ENCODE assay signal across 8 cellular contexts in genomic region chr13:19780753-19781418, GRCh38. TPM values are rescaled to one million over a fixed set of nuclear protein-coding genes. Genes with fewer than 3 reads are reported as not detected.
DNase-seq lines count a peak whose midpoint lies in the region; ATAC-seq, FAIRE-seq and TF ChIP-seq lines count a peak whose summit lies in the region.
"Not testable (repeated sequence)": the region's sequence is repeated elsewhere in the genome, so short reads cannot be mapped to it uniquely, and the experiment has no call there.

No MANE protein-coding gene starts in this region.

- POLR2A ChIA-PET in CD8-positive, alpha-beta memory T cell (lab: Charles Lee) = interaction anchor here (0.7 to 3.8 kb wide), 3 partner anchors 84 to 1549 kb away, joined by 6 to 30 read pairs (median 11); partner anchors contain the start of gene ZMYM5
- POLR2A ChIA-PET in activated B cell treated with CpG ODN at 0.5 μM for 24 hours (lab: Charles Lee) (interaction anchor here (3.2 kb wide), 1 partner anchor 81 kb away, joined by 21 read pairs; no protein-coding TSS in a partner anchor), K562 (lab: Yijun Ruan, JAX) (interaction anchor here (0.7 kb wide), 1 partner anchor 83 kb away, joined by 3 read pairs; no protein-coding TSS in a partner anchor)

- TF ChIP-seq RAD21 in K562 (CRISPR knock-in tag; conservative IDR thresholded peaks at IDR 0.05 in 1 of 2, IDR thresholded peaks at IDR 0.05 in 1 of 2) = not testable (repeated sequence)

- CTCF ChIA-PET in CD8-positive, alpha-beta memory T cell (lab: Charles Lee); K562 (lab: Yijun Ruan, JAX; ENCODE audit: low intra/inter-chr PET ratio): not testable (repeated sequence)
- CTCF ChIA-PET in activated B cell treated with CpG ODN at 0.5 μM for 24 hours (lab: Charles Lee) = interaction anchor here (0.9 kb wide), 1 partner anchor 176 kb away, joined by 3 read pairs; no protein-coding TSS in a partner anchor

- WGBS in K562 (ENCODE audit: insufficient coverage, low coverage, missing lambda C conversion rate) = 39% methylated on average over 19 of the region's 22 CpGs

- H3K9me3 Mint-ChIP-seq in CD8-positive, alpha-beta memory T cell; activated B cell treated with CpG ODN at 0.5 μM for 24 hours; memory B cell; type B pancreatic cell: not testable (repeated sequence)

- H3K79me2 ChIP-seq in K562 (ENCODE audit: control insufficient read depth, insufficient read depth, low read length) = peaks cover 44% of the 10 kb centered on the region

- H3K27ac ChIP-seq in CD8-positive, alpha-beta memory T cell (ENCODE audit: low read depth, low read length) = not testable (repeated sequence)
- H3K27ac ChIP-seq in K562 (ENCODE audit: extremely low read depth, low read depth, low read length) = peak overlapping the region; percentile 48; the same call in 2 of the 3 replicates

- not testable (repeated sequence) for H4K20me1 ChIP-seq in K562 (replicated peaks; ENCODE audit: control insufficient read depth, insufficient read depth, low read length)

- ATAC-seq in activated B cell treated with CpG ODN at 0.5 μM for 24 hours (ENCODE audit: low read depth); K562; memory B cell (ENCODE audit: low read depth): not testable (repeated sequence)

- BruUV-seq in K562 (replicated peaks; lab: Mats Ljungman, UMichigan) = not testable (repeated sequence)

- in situ Hi-C loops in K562 (cut with MboI) = not testable (repeated sequence)

- peak overlapping the region; percentile 97 for H3K4me3 ChIP-seq in CD8-positive, alpha-beta memory T cell (ENCODE audit: low read length)
- H3K4me3 ChIP-seq in LNCaP clone FGC (ENCODE audit: low read depth, low read length) (peak overlapping the region; percentile 71), K562 (peak overlapping the region; percentile 90), fibroblast of pulmonary artery (replicated peaks; ENCODE audit: low read depth, low read length) (peak overlapping the region; percentile 94)

- not testable (repeated sequence) for DNase-seq in CD8-positive, alpha-beta memory T cell; LNCaP clone FGC (ENCODE audit: low read depth); activated B cell treated with CpG ODN at 0.5 μM for 24 hours; fibroblast of pulmonary artery (ENCODE audit: low read depth); memory B cell (ENCODE audit: low spot score in 2 of 2); type B pancreatic cell (ENCODE audit: extremely low spot score, unreplicated experiment)
- DNase-seq in K562 (ENCODE audit: extremely low read depth in 1 of 4, low spot score in 3 of 4) = peak in 1 of 4 experiments; percentile 8
- DNase-seq in retina = peak; percentile 9

- H3K27me3 Mint-ChIP-seq in CD8-positive, alpha-beta memory T cell; activated B cell treated with CpG ODN at 0.5 μM for 24 hours; memory B cell; type B pancreatic cell: not testable (repeated sequence)

- not testable (repeated sequence) for H3K36me3 ChIP-seq in CD8-positive, alpha-beta memory T cell (ENCODE audit: insufficient read depth, low read length); K562 (ENCODE audit: control insufficient read depth, insufficient read depth, low read length)

- FAIRE-seq in K562 (lab: Jason Lieb, UNC) = not testable (repeated sequence)

- H3K4me1 Mint-ChIP-seq in CD8-positive, alpha-beta memory T cell = peaks cover 11 to 21% (median 15%) of the 10 kb centered on the region in 3 donors
- H3K4me1 Mint-ChIP-seq in activated B cell treated with CpG ODN at 0.5 μM for 24 hours = peaks cover 21% of the 10 kb centered on the region
- H3K4me1 Mint-ChIP-seq in memory B cell; type B pancreatic cell (ENCODE audit: unreplicated experiment): not testable (repeated sequence)

- not testable (repeated sequence) for TF ChIP-seq EP300 in K562 (IDR thresholded peaks at IDR 0.05; ENCODE audit: low read length)

- peak overlapping the region in 1 of 2 experiments; percentile 43; a peak in 3 of 4 replicates for H3K9ac ChIP-seq in K562 (ENCODE audit: insufficient read depth in 1 of 2, low read depth in 2 of 2, low read length in 2 of 2)

- H3K4me2 ChIP-seq in K562 (ENCODE audit: insufficient read depth, low read length) = peak overlapping the region; percentile 68

- peaks cover 0 to 20% (median 2%) of the 10 kb centered on the region in 3 donors for H3K36me3 Mint-ChIP-seq in CD8-positive, alpha-beta memory T cell
- not testable (repeated sequence) for H3K36me3 Mint-ChIP-seq in activated B cell treated with CpG ODN at 0.5 μM for 24 hours (ENCODE audit: low read depth); memory B cell
- peaks cover 12% of the 10 kb centered on the region for H3K36me3 Mint-ChIP-seq in type B pancreatic cell

- intact Hi-C loops in activated B cell treated with CpG ODN at 0.5 μM for 24 hours (cut with micrococcal nuclease) (loop anchor here (5.0 kb wide), 1 partner anchor 381 kb away; the partner anchor contains the start of gene GJA3), K562 (cut with micrococcal nuclease) (loop anchor here (10.0 kb wide), 1 partner anchor 84 kb away; the partner anchor contains the start of gene ZMYM5)

- H2AFZ ChIP-seq in K562 (ENCODE audit: low read depth, low read length) = not testable (repeated sequence)

- H3K27ac Mint-ChIP-seq in CD8-positive, alpha-beta memory T cell = peak overlapping the region in 7 of 8 donors; percentile 24 to 99 (median 88)
- not testable (repeated sequence) for H3K27ac Mint-ChIP-seq in activated B cell treated with CpG ODN at 0.5 μM for 24 hours
- H3K27ac Mint-ChIP-seq in memory B cell (peak overlapping the region; percentile 93), type B pancreatic cell (peak overlapping the region; percentile 98)

- peak overlapping the region; percentile 98 to 100 (median 99) for H3K4me3 Mint-ChIP-seq in CD8-positive, alpha-beta memory T cell
- H3K4me3 Mint-ChIP-seq in activated B cell treated with CpG ODN at 0.5 μM for 24 hours = peak overlapping the region; percentile 97
- peak overlapping the region; percentile 64 for H3K4me3 Mint-ChIP-seq in memory B cell
- H3K4me3 Mint-ChIP-seq in type B pancreatic cell = peak overlapping the region; percentile 98

- not testable (repeated sequence) for H3K4me1 ChIP-seq in CD8-positive, alpha-beta memory T cell (ENCODE audit: insufficient read depth, low read length); K562 (replicated peaks in 1 of 2; ENCODE audit: control insufficient read depth in 2 of 2, insufficient read depth in 2 of 2, low read length in 2 of 2)

- H3K9me1 ChIP-seq in K562 (ENCODE audit: control insufficient read depth, insufficient read depth, low read length) = not testable (repeated sequence)

- not testable (repeated sequence) for TF ChIP-seq CTCF in LNCaP clone FGC (IDR thresholded peaks at IDR 0.05; ENCODE audit: control insufficient read depth, extremely low read depth, insufficient read depth); activated B cell treated with CpG ODN at 0.5 μM for 24 hours (IDR thresholded peaks at IDR 0.05); K562 (IDR thresholded peaks at IDR 0.05 in 2 of 3, conservative IDR thresholded peaks at IDR 0.05 in 1 of 3; ENCODE audit: insufficient read depth in 2 of 3, low read depth in 1 of 3, low read length in 3 of 3); fibroblast of pulmonary artery (IDR thresholded peaks at IDR 0.05; ENCODE audit: low read length, missing control alignments); type B pancreatic cell (conservative IDR thresholded peaks at IDR 0.05)

- not testable (repeated sequence) for TF ChIP-seq POLR2A in K562 (conservative IDR thresholded peaks at IDR 0.05)

- H3K27me3 ChIP-seq in CD8-positive, alpha-beta memory T cell (ENCODE audit: insufficient read depth, low read length, poor library complexity, severe bottlenecking); K562 (ENCODE audit: control insufficient read depth in 2 of 2, insufficient read depth in 2 of 2, low read length in 2 of 2): not testable (repeated sequence)

- H3K9me3 ChIP-seq in CD8-positive, alpha-beta memory T cell (ENCODE audit: low read length); K562 (replicated peaks; ENCODE audit: control insufficient read depth, insufficient read depth, low read depth, low read length): not testable (repeated sequence)

TF ChIP-seq in K562, 482 proteins besides CTCF, POLR2A, EP300 and RAD21 (continues in another document):
- TF ChIP-seq ZNF121 (CRISPR knock-in tag; conservative IDR thresholded peaks at IDR 0.05) = peak; percentile 89
- peak; percentile 64; the same call in 1 of the 2 replicates for TF ChIP-seq NFATC3 (IDR thresholded peaks at IDR 0.05)

RNA-seq across cellular contexts. Expression of gene PSPC1, which starts 1.9 kb away (rescaled TPM):
- total RNA-seq in CD8-positive, alpha-beta memory T cell = 100 to 1,000 TPM; 104 to 112 TPM
- polyA plus RNA-seq in CD8-positive, alpha-beta memory T cell = 33.0 TPM
- 75.3 and 75.6 TPM in 2 replicates for total RNA-seq in activated B cell treated with CpG ODN at 0.5 μM for 24 hours
- total RNA-seq in K562 (2011; cell fraction: chromatin; rRNA removed; ENCODE audit: low replicate concordance) = 97.2 and 121 TPM in 2 replicates
- total RNA-seq in K562 (2011; cell fraction: nucleolus; rRNA removed) = 69.0 and 72.8 TPM in 2 replicates
- total RNA-seq in K562 (2011; cell fraction: nucleoplasm; rRNA removed) = 76.2 and 81.0 TPM in 2 replicates
- 50.8 and 60.4 TPM in 2 replicates for total RNA-seq in K562 (2014; rRNA removed)
- 44.5 and 46.9 TPM in 2 replicates for total RNA-seq in K562 (2014; rRNA removed; fragmentation: Illumina TruSeq; extraction: Trizol)
- total RNA-seq in K562 (2015; rRNA removed; fragmentation: Illumina TruSeq; extraction: Trizol) = 39.9 and 41.2 TPM in 2 replicates
- 42.9 and 44.8 TPM in 2 replicates for total RNA-seq in K562 (2021)
- polyA plus RNA-seq in K562 (2011; rRNA removed) = 34.4 and 42.4 TPM in 2 replicates
- 23.1 and 27.9 TPM in 2 replicates for polyA plus RNA-seq in K562 (2011; cell fraction: cytosol; rRNA removed)
- 29.8 and 32.6 TPM in 2 replicates for polyA plus RNA-seq in K562 (2011; cell fraction: nucleus; rRNA removed)
- 30.5 and 37.2 TPM in 2 replicates for polyA plus RNA-seq in K562 (2012)
- polyA plus RNA-seq in K562 (2014; fragmentation: Illumina TruSeq; extraction: Trizol) = 41.3 and 42.4 TPM in 2 replicates
- 1 to 10 TPM; 8.6 to 9.1 TPM for polyA plus RNA-seq in K562 (2014; fragmentation: Nextera tagmentation; extraction: Ambion mirVana)
- polyA plus RNA-seq in K562 (2014; rRNA removed) = 57.5 and 60.2 TPM in 2 replicates
- polyA minus RNA-seq in K562 (2011; rRNA and poly(A)+ RNA removed) = 63.3 and 81.7 TPM in 2 replicates
- 22.8 and 24.1 TPM in 2 replicates for polyA minus RNA-seq in K562 (2011; cell fraction: cytosol; rRNA and poly(A)+ RNA removed)
- 49.9 and 66.1 TPM in 2 replicates for polyA minus RNA-seq in K562 (2011; cell fraction: nucleus; rRNA and poly(A)+ RNA removed)
- total RNA-seq in type B pancreatic cell (ENCODE audit: low replicate concordance) = 67.8 and 83.6 TPM in 2 replicates
